In genomic region chr9:107137495-107138202, GRCh38 we compare ENCODE assay signal across 9 cellular contexts.
DNase-seq lines count a peak whose midpoint lies in the region; ATAC-seq and TF ChIP-seq lines count a peak whose summit lies in the region.
"Had no signal": no experiment of that assay in that cellular context is flagged by ENCODE, and none has a peak within 500 bp of the region (broad histone marks: within the 10 kb centered on the region; RNA-seq: fewer than 3 reads in every experiment).

No MANE protein-coding gene starts in this region.

- DNase-seq in activated CD4-positive, alpha-beta T cell treated with anti-CD3 and anti-CD28 coated beads, Interleukin-2, amount 10 ng/mL, durations not matched to agents 24 days and 14 days = peak; percentile 60
- no peak for DNase-seq in activated CD4-positive, alpha-beta T cell treated with anti-CD3 and anti-CD28 coated beads, Interleukin-2, amount 50 U/mL, for 1 hour
- DNase-seq in WTC11 (ENCODE audit: low spot score) (no peak), inferior parietal cortex (ENCODE audit: extremely low spot score) (peak; percentile 52), hippocampal formation (lab: John Stamatoyannopoulos, UW) (no peak), cerebellar nuclear complex (lab: John Stamatoyannopoulos, UW) (no peak), NCI-H2227 treated with DMSO at 0.1 percent for 48 hours (lab: John Stamatoyannopoulos, UW) (no peak)

- TF ChIP-seq CTCF in WTC11 (IDR thresholded peaks at IDR 0.05) = peak; percentile 73

- ATAC-seq in HG02884 (IDR thresholded peaks at IDR 0.05; ENCODE audit: unreplicated experiment) (peak; percentile 58), WTC11 (peak; percentile 81)

- H3K27me3 Mint-ChIP-seq in activated CD4-positive, alpha-beta T cell treated with anti-CD3 and anti-CD28 coated beads, Interleukin-2, amount 10 ng/mL, durations not matched to agents 24 days and 14 days = no peaks in the 10 kb centered on the region
- no peaks in the 10 kb centered on the region; the same call in 1 of the 2 replicates for H3K27me3 Mint-ChIP-seq in WTC11 (ENCODE audit: low read depth)

- intact Hi-C loops in activated CD4-positive, alpha-beta T cell treated with anti-CD3 and anti-CD28 coated beads, Interleukin-2, amount 10 ng/mL, durations not matched to agents 24 days and 14 days (cut with micrococcal nuclease) = loop anchor here (1.0 kb wide), 1 partner anchor 204 kb away; no protein-coding TSS in a partner anchor

- H3K36me3 Mint-ChIP-seq in activated CD4-positive, alpha-beta T cell treated with anti-CD3 and anti-CD28 coated beads, Interleukin-2, amount 10 ng/mL, durations not matched to agents 24 days and 14 days (ENCODE audit: low read depth) = no peaks in the 10 kb centered on the region
- H3K36me3 Mint-ChIP-seq in WTC11 = no peaks in the 10 kb centered on the region
- H3K36me3 Mint-ChIP-seq: activated naive CD4-positive, alpha-beta T cell treated with anti-CD3 and anti-CD28 coated beads, Interleukin-2, amount 50 U/mL, for 24 hours had no signal

- H3K27ac Mint-ChIP-seq in activated CD4-positive, alpha-beta T cell treated with anti-CD3 and anti-CD28 coated beads, Interleukin-2, amount 10 ng/mL, durations not matched to agents 24 days and 14 days = no peak overlapping the region
- H3K27ac Mint-ChIP-seq in WTC11 = no peak overlapping the region
- H3K27ac Mint-ChIP-seq: activated naive CD4-positive, alpha-beta T cell treated with anti-CD3 and anti-CD28 coated beads, Interleukin-2, amount 50 U/mL, for 24 hours had no signal

- CTCF ChIA-PET in WTC11 (lab: Charles Lee) = interaction anchor here (0.7 to 2.1 kb wide), 5 partner anchors 10 to 34 kb away, joined by 3 to 7 read pairs (median 3); no protein-coding TSS in a partner anchor

- no peaks in the 10 kb centered on the region for H3K4me1 Mint-ChIP-seq in activated CD4-positive, alpha-beta T cell treated with anti-CD3 and anti-CD28 coated beads, Interleukin-2, amount 10 ng/mL, durations not matched to agents 24 days and 14 days
- no peaks in the 10 kb centered on the region for H3K4me1 Mint-ChIP-seq in WTC11
- H3K4me1 Mint-ChIP-seq: activated naive CD4-positive, alpha-beta T cell treated with anti-CD3 and anti-CD28 coated beads, Interleukin-2, amount 50 U/mL, for 24 hours had no signal

- POLR2A ChIA-PET in WTC11 (lab: Charles Lee) = no interaction called here

- H3K4me3 Mint-ChIP-seq in activated CD4-positive, alpha-beta T cell treated with anti-CD3 and anti-CD28 coated beads, Interleukin-2, amount 10 ng/mL, durations not matched to agents 24 days and 14 days = no peak overlapping the region
- H3K4me3 Mint-ChIP-seq in WTC11 = no peak overlapping the region
- H3K4me3 Mint-ChIP-seq: activated naive CD4-positive, alpha-beta T cell treated with anti-CD3 and anti-CD28 coated beads, Interleukin-2, amount 50 U/mL, for 24 hours had no signal

- H3K9me3 Mint-ChIP-seq in activated CD4-positive, alpha-beta T cell treated with anti-CD3 and anti-CD28 coated beads, Interleukin-2, amount 10 ng/mL, durations not matched to agents 24 days and 14 days = no peaks in the 10 kb centered on the region
- no peaks in the 10 kb centered on the region for H3K9me3 Mint-ChIP-seq in WTC11
- H3K9me3 Mint-ChIP-seq: activated naive CD4-positive, alpha-beta T cell treated with anti-CD3 and anti-CD28 coated beads, Interleukin-2, amount 50 U/mL, for 24 hours had no signal

TF ChIP-seq in WTC11, 78 proteins besides CTCF, POLR2A, EP300 and RAD21:
- TF ChIP-seq PREB (CRISPR knock-in tag; IDR thresholded peaks at IDR 0.05; ENCODE audit: borderline replicate concordance) (no peak), GTF2I (CRISPR knock-in tag; conservative IDR thresholded peaks at IDR 0.05) (0 out of 2 replicates have a peak, but pooled peaks have one; percentile 31), ATF1 (CRISPR knock-in tag; IDR thresholded peaks at IDR 0.05) (no peak)
TF ChIP-seq in WTC11: peak in this region for 1.

Comparison
In these comparisons a context has a peak if more than half of its experiments do, and no peak if none do; other contexts are left out.
1. DNase-seq: peak in activated CD4-positive, alpha-beta T cell treated with anti-CD3 and anti-CD28 coated beads, Interleukin-2, amount 10 ng/mL, durations not matched to agents 24 days and 14 days (single experiment) and inferior parietal cortex (single experiment); none in activated CD4-positive, alpha-beta T cell treated with anti-CD3 and anti-CD28 coated beads, Interleukin-2, amount 50 U/mL, for 1 hour (single experiment), WTC11 (single experiment), hippocampal formation (0 of 2), cerebellar nuclear complex (0 of 2) and NCI-H2227 treated with DMSO at 0.1 percent for 48 hours (single experiment).